Comparison of ENCODE assay signal across 1 cellular context in the genomic region with DNA sequence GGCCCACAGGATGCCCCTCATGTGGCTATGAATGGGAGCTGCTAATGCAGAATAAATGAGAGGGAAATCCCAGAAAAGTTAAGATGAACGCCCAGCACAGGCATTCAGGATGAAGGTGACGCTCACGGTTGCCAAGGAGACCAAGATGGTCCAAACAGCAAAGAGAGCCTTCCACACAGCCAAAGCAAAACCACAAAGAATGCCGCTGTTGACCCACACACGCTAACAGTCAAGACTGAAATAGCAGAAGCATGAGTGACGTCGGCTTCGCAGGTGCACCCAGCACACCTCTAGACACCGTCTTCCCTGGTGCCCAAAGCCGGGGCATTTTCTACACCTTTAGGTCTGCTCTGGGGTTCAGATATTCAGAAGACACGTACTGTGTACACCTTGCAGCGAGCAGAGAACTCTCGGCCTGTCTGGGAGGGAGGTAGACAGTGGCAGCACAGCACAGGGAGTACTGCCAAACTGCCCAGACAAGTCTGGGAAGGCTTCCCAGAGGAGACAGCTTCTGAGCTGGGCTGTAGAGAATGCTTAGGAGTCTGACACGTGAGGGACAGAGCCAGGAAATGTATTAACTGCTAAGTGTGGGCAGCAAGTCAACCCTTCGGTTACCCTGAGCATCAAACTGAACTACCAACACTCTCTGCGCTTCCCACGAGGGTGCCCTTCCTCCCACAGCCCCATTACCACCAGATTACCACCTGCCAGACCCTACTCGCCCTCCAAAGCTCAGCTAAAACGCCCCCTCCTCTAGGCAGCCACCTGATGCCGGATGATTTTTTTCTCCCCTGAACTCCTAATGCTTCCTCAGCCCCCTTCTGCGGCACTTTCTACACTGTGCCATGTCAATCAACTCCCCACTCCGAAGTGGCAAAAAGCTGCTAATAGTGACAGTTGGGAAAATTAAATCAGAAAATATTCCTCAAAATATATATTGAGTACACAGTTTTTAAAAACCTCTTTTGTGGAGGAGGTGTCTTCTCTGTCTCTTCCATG.
A peak's percentile ranks its signal among the peaks of the same experiment; 100 is the strongest.
TF ChIP-seq lines count a peak whose summit lies in the region.

No MANE protein-coding gene starts in this region.

TF ChIP-seq in K562, 482 proteins besides CTCF, POLR2A, EP300 and RAD21:
- no peak for TF ChIP-seq SAFB (IDR thresholded peaks at IDR 0.05; ENCODE audit: borderline replicate concordance, low read depth, low read length)
- no peak for TF ChIP-seq ZNF584 (CRISPR knock-in tag; IDR thresholded peaks at IDR 0.05; ENCODE audit: low read depth)
- TF ChIP-seq RFX1 (IDR thresholded peaks at IDR 0.05), result peak; percentile 54
- peak; percentile 31 for TF ChIP-seq ZFP36 (IDR thresholded peaks at IDR 0.05; ENCODE audit: low read depth, low read length, partially characterized antibody)
